ENCODE assay signal across 8 cellular contexts in the genomic region with DNA sequence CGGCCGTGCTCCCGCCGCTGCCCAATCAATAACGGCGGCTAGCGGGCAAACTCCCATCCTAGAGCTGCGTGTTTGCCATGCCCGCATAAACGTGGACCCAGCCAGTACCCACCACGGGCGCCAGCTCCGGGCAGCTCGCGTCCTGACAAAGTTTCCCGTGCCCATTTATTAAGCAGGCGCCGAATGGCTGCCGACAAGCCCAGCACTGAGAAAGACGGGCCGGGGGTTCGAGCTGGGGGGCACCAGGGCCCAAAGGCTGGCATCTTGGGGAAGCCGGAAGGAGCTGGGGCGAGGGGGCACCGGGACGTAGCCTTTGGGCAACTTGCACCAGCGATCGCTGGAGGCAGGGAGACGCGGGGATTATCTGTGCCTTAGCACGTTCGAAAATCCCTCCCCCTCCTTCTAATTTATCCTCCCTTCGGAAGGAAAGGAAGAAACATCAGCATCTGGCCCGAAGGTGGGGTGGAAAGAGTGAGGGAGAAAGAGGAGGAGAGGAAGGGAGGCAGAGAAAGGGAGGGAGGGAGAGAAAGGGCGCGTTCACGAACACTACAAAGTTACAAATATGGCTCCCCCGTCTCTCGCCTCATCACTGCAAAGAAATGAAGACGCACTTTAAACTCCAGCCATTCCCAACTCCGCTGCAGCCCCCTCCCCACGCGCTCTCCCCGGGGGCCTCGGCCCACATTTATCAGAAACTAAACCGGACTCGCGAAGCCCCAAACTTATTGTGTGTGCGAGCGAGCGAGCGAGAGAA. TPM values are rescaled to one million over a fixed set of nuclear protein-coding genes. Genes with fewer than 3 reads are reported as not detected.
DNase-seq lines count a peak whose midpoint lies in the region; ATAC-seq and TF ChIP-seq lines count a peak whose summit lies in the region.

No MANE protein-coding gene starts in this region.

- H3K36me3 ChIP-seq in duodenal mucosa (ENCODE audit: control insufficient read depth in 1 of 2, insufficient read depth in 2 of 2, low read length in 2 of 2) (no peaks in the 10 kb centered on the region), lung (ENCODE audit: control insufficient read depth in 2 of 2, insufficient read depth in 2 of 2, low read length in 2 of 2) (no peaks in the 10 kb centered on the region)

- no peaks in the 10 kb centered on the region for H3K9me3 Mint-ChIP-seq in stimulated activated memory B cell treated with anti-CD40 and anti-IgM and Interleukin-4, amounts not matched to agents 10 μg/mL and 1 μg/mL and 100 μg/mL, for 72 hours

- peak overlapping the region; percentile 91 to 96 for H3K9ac ChIP-seq in duodenal mucosa (ENCODE audit: low read depth in 1 of 2, low read length in 2 of 2)

- H3K4me1 ChIP-seq in duodenal mucosa (ENCODE audit: control insufficient read depth in 1 of 2, insufficient read depth in 2 of 2, low read length in 2 of 2) = peaks cover 25% of the 10 kb centered on the region in 2 donors
- peaks cover 8 to 12% of the 10 kb centered on the region in 2 donors for H3K4me1 ChIP-seq in lung (ENCODE audit: control insufficient read depth in 2 of 2, insufficient read depth in 2 of 2, low read length in 2 of 2)

- H3K4me1 Mint-ChIP-seq in stimulated activated memory B cell treated with anti-CD40 and anti-IgM and Interleukin-4, amounts not matched to agents 10 μg/mL and 1 μg/mL and 100 μg/mL, for 72 hours = peaks cover 40% of the 10 kb centered on the region

- H3K27me3 ChIP-seq in duodenal mucosa (ENCODE audit: control insufficient read depth in 1 of 2, insufficient read depth in 2 of 2, low read length in 2 of 2) (no peaks in the 10 kb centered on the region), lung (ENCODE audit: control insufficient read depth, insufficient read depth) (no peaks in the 10 kb centered on the region)

- TF ChIP-seq CTCF in lung (IDR thresholded peaks at IDR 0.05; ENCODE audit: control extremely low read depth, extremely low read depth) = no peak

- ATAC-seq in lung (ENCODE audit: insufficient read depth, low FRiP score) (no peak), GM18907 (IDR thresholded peaks at IDR 0.05; ENCODE audit: unreplicated experiment) (no peak)
- ATAC-seq in stimulated activated memory B cell treated with anti-CD40 and anti-IgM and Interleukin-4, amounts not matched to agents 10 μg/mL and 1 μg/mL and 100 μg/mL, for 72 hours = no peak

- H3K4me3 Mint-ChIP-seq in stimulated activated memory B cell treated with anti-CD40 and anti-IgM and Interleukin-4, amounts not matched to agents 10 μg/mL and 1 μg/mL and 100 μg/mL, for 72 hours = peak overlapping the region; percentile 98

- 0% methylated on average over 50 to 52 of the region's 52 CpGs for WGBS in lung, 2 donors

- peak overlapping the region; percentile 96 to 99 for H3K4me3 ChIP-seq in duodenal mucosa (ENCODE audit: low read depth in 1 of 2, low read length in 2 of 2)
- peak overlapping the region; percentile 84 for H3K4me3 ChIP-seq in lung

- peaks cover 7% of the 10 kb centered on the region for H3K36me3 Mint-ChIP-seq in stimulated activated memory B cell treated with anti-CD40 and anti-IgM and Interleukin-4, amounts not matched to agents 10 μg/mL and 1 μg/mL and 100 μg/mL, for 72 hours

- DNase-seq in NCI-H1436 (lab: John Stamatoyannopoulos, UW) (peak; percentile 49), NCI-H1436 treated with DMSO at 0.1 percent for 48 hours (lab: John Stamatoyannopoulos, UW) (no peak), NAMALWA (ENCODE audit: low spot score) (peak; percentile 65), lung (ENCODE audit: low spot score) (no peak)
- peak; percentile 36 for DNase-seq in activated CD4-positive, alpha-beta T cell treated with anti-CD3 and anti-CD28 coated beads, Interleukin-2, amount 50 U/mL, for 1 hour

- H3K27ac ChIP-seq in duodenal mucosa (ENCODE audit: low read depth, low read length) (peak overlapping the region; percentile 96), lung (ENCODE audit: low read depth in 1 of 2, low read length in 1 of 2) (peak overlapping the region; percentile 97 to 98)

- H3K9me3 ChIP-seq in duodenal mucosa (ENCODE audit: control insufficient read depth in 1 of 2, low read length in 2 of 2) = no peaks in the 10 kb centered on the region
- no peaks in the 10 kb centered on the region for H3K9me3 ChIP-seq in lung (ENCODE audit: control insufficient read depth in 2 of 2, insufficient read depth in 1 of 2, low read length in 1 of 2)

- no peaks in the 10 kb centered on the region for H3K27me3 Mint-ChIP-seq in stimulated activated memory B cell treated with anti-CD40 and anti-IgM and Interleukin-4, amounts not matched to agents 10 μg/mL and 1 μg/mL and 100 μg/mL, for 72 hours

- H3K27ac Mint-ChIP-seq in stimulated activated memory B cell treated with anti-CD40 and anti-IgM and Interleukin-4, amounts not matched to agents 10 μg/mL and 1 μg/mL and 100 μg/mL, for 72 hours = peak overlapping the region; percentile 99

RNA-seq across cellular contexts. Expression of gene ANP32A, which starts 1.1 kb away (rescaled TPM):
- total RNA-seq in lung = 100 to 1,000 TPM; 105 to 197 TPM
- polyA plus RNA-seq in lung = 100 to 1,000 TPM; 109 to 117 TPM

Comparison
In these comparisons a context has a peak if more than half of its experiments do, and no peak if none do; other contexts are left out.
1. DNase-seq: peak in NCI-H1436 (single experiment), NAMALWA (single experiment) and activated CD4-positive, alpha-beta T cell treated with anti-CD3 and anti-CD28 coated beads, Interleukin-2, amount 50 U/mL, for 1 hour (single experiment); none in NCI-H1436 treated with DMSO at 0.1 percent for 48 hours (single experiment) and lung (single experiment).